In genomic region chr1:216905052-216905580, GRCh38 we compare ENCODE assay signal across 26 cellular contexts.
"Had no signal": no experiment of that assay in that cellular context is flagged by ENCODE, and none has a peak within 500 bp of the region (broad histone marks: within the 10 kb centered on the region; RNA-seq: fewer than 3 reads in every experiment).

No MANE protein-coding gene starts in this region.

- H3K4me1 ChIP-seq: colonic mucosa, gastrocnemius medialis, testis, uterus had no signal

- H3K36me3 ChIP-seq: colonic mucosa, esophagus squamous epithelium, gastrocnemius medialis, left ventricle myocardium inferior, uterus had no signal

- H3K9ac ChIP-seq: parathyroid adenoma had no signal

- H3K27me3 ChIP-seq: colonic mucosa, dorsolateral prefrontal cortex, esophagus squamous epithelium, gastrocnemius medialis, testis, uterus had no signal

- H3K4me3 Mint-ChIP-seq: activated B cell treated with CpG ODN at 0.5 μM for 24 hours; activated CD4-positive, alpha-beta T cell treated with anti-CD3 and anti-CD28 coated beads for 36 hours; activated naive CD8-positive, alpha-beta T cell treated with anti-CD3 and anti-CD28 coated beads for 36 hours; activated T-cell treated with anti-CD3 and anti-CD28 coated beads, Interleukin-2, amount 50 U/mL, for 24 hours; activated T-helper 17 cell treated with anti-CD3 and anti-CD28 coated beads, Interleukin-2, amount 50 U/mL, for 72 hours; nephron; T-helper 1 cell treated with Interleukin-12 subunit alpha and Interleukin-12 subunit beta and Interleukin-4 antibody, amounts not matched to agents 30 μg/mL and 1 μg/mL, for 36 hours had no signal

- H2AFZ ChIP-seq: parathyroid adenoma had no signal

- H3K4me3 ChIP-seq: colonic mucosa, dorsolateral prefrontal cortex, esophagus squamous epithelium, gastrocnemius medialis, left ventricle myocardium inferior, testis, uterus had no signal

- H3K27ac ChIP-seq: colonic mucosa, dorsolateral prefrontal cortex, esophagus squamous epithelium, gastrocnemius medialis, left ventricle myocardium inferior, parathyroid adenoma, testis, uterus had no signal

- H3K27me3 Mint-ChIP-seq: activated B cell treated with CpG ODN at 0.5 μM for 24 hours; activated CD4-positive, alpha-beta T cell treated with anti-CD3 and anti-CD28 coated beads for 36 hours; activated naive CD8-positive, alpha-beta T cell treated with anti-CD3 and anti-CD28 coated beads for 36 hours; activated T-cell treated with anti-CD3 and anti-CD28 coated beads, Interleukin-2, amount 50 U/mL, for 24 hours; activated T-helper 17 cell treated with anti-CD3 and anti-CD28 coated beads, Interleukin-2, amount 50 U/mL, for 72 hours had no signal

- DNase-seq: activated B cell treated with CpG ODN at 0.5 μM for 24 hours; activated CD4-positive, alpha-beta T cell treated with anti-CD3 and anti-CD28 coated beads for 36 hours; activated CD4-positive, alpha-beta T cell treated with anti-CD3 and anti-CD28 coated beads, Interleukin-2, amount 50 U/mL, for 4 hours; activated CD8-positive, alpha-beta memory T cell treated with anti-CD3 and anti-CD28 coated beads for 24 hours; activated CD8-positive, alpha-beta memory T cell treated with anti-CD3 and anti-CD28 coated beads, Interleukin-2, amount 50 U/mL, for 4 hours; activated naive CD4-positive, alpha-beta T cell; activated naive CD8-positive, alpha-beta T cell treated with anti-CD3 and anti-CD28 coated beads for 36 hours; activated T-cell treated with anti-CD3 and anti-CD28 coated beads, Interleukin-2, amount 50 U/mL, for 24 hours; colonic mucosa; dorsolateral prefrontal cortex; esophagus squamous epithelium; gastrocnemius medialis; head of caudate nucleus; left ventricle myocardium inferior; nucleus accumbens; stimulated activated CD4-positive, alpha-beta T cell treated with anti-CD3 and anti-CD28 coated beads, Interleukin-4, amount 100 ng/mL, for 1 hour; stimulated activated naive CD4-positive, alpha-beta T cell; T1000; testis; uterus had no signal

- H3K36me3 Mint-ChIP-seq: activated naive CD8-positive, alpha-beta T cell treated with anti-CD3 and anti-CD28 coated beads for 36 hours had no signal

- H3K9me3 ChIP-seq: colonic mucosa, esophagus squamous epithelium, gastrocnemius medialis, left ventricle myocardium inferior, testis, uterus had no signal

- H3K79me2 ChIP-seq: parathyroid adenoma had no signal

- H3K9me3 Mint-ChIP-seq: activated B cell treated with CpG ODN at 0.5 μM for 24 hours; activated naive CD8-positive, alpha-beta T cell treated with anti-CD3 and anti-CD28 coated beads for 36 hours; nephron; T-helper 1 cell treated with Interleukin-12 subunit alpha and Interleukin-12 subunit beta and Interleukin-4 antibody, amounts not matched to agents 30 μg/mL and 1 μg/mL, for 36 hours had no signal

- ATAC-seq: activated CD4-positive, alpha-beta T cell treated with anti-CD3 and anti-CD28 coated beads for 36 hours; activated T-helper 17 cell treated with anti-CD3 and anti-CD28 coated beads, Interleukin-2, amount 50 U/mL, for 72 hours; gastrocnemius medialis; sciatic nerve had no signal

- H3K4me1 Mint-ChIP-seq: activated B cell treated with CpG ODN at 0.5 μM for 24 hours; activated CD4-positive, alpha-beta T cell treated with anti-CD3 and anti-CD28 coated beads for 36 hours; activated naive CD8-positive, alpha-beta T cell treated with anti-CD3 and anti-CD28 coated beads for 36 hours; activated T-helper 17 cell treated with anti-CD3 and anti-CD28 coated beads, Interleukin-2, amount 50 U/mL, for 72 hours had no signal

- H3K27ac Mint-ChIP-seq: activated B cell treated with CpG ODN at 0.5 μM for 24 hours; activated CD4-positive, alpha-beta T cell treated with anti-CD3 and anti-CD28 coated beads for 36 hours; activated naive CD8-positive, alpha-beta T cell treated with anti-CD3 and anti-CD28 coated beads for 36 hours; activated T-cell treated with anti-CD3 and anti-CD28 coated beads, Interleukin-2, amount 50 U/mL, for 24 hours; activated T-helper 17 cell treated with anti-CD3 and anti-CD28 coated beads, Interleukin-2, amount 50 U/mL, for 72 hours; T-helper 1 cell treated with Interleukin-12 subunit alpha and Interleukin-12 subunit beta and Interleukin-4 antibody, amounts not matched to agents 30 μg/mL and 1 μg/mL, for 36 hours had no signal

- FAIRE-seq: astrocyte had no signal
